In the genomic region with DNA sequence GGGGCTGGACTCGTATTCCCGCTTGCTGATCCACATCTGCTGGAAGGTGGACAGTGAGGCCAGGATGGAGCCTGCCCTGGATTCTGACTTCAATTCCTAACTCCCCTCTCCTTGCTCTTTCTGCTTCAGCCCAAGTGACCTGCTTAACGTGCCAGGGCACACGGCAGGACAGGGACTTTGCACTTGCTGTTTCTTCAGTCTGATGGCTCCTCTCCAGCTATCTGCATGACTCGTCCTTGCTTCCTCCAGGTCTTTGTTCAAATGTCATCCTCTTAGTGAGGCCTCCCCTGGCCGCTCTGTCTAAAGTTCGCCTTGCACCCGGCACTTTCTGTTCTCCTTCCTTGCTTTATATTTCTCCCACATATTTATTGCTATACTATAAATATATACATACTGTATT, we compare ENCODE assay signal across 2 cellular contexts.
TF ChIP-seq lines count a peak whose summit lies in the region.

No MANE protein-coding gene starts in this region.

TF ChIP-seq in HCT116, 20 proteins besides CTCF, POLR2A, EP300 and RAD21:
- TF ChIP-seq EGR1 (IDR thresholded peaks at IDR 0.05; ENCODE audit: low read depth) = no peak
- TF ChIP-seq, protein P1, sequence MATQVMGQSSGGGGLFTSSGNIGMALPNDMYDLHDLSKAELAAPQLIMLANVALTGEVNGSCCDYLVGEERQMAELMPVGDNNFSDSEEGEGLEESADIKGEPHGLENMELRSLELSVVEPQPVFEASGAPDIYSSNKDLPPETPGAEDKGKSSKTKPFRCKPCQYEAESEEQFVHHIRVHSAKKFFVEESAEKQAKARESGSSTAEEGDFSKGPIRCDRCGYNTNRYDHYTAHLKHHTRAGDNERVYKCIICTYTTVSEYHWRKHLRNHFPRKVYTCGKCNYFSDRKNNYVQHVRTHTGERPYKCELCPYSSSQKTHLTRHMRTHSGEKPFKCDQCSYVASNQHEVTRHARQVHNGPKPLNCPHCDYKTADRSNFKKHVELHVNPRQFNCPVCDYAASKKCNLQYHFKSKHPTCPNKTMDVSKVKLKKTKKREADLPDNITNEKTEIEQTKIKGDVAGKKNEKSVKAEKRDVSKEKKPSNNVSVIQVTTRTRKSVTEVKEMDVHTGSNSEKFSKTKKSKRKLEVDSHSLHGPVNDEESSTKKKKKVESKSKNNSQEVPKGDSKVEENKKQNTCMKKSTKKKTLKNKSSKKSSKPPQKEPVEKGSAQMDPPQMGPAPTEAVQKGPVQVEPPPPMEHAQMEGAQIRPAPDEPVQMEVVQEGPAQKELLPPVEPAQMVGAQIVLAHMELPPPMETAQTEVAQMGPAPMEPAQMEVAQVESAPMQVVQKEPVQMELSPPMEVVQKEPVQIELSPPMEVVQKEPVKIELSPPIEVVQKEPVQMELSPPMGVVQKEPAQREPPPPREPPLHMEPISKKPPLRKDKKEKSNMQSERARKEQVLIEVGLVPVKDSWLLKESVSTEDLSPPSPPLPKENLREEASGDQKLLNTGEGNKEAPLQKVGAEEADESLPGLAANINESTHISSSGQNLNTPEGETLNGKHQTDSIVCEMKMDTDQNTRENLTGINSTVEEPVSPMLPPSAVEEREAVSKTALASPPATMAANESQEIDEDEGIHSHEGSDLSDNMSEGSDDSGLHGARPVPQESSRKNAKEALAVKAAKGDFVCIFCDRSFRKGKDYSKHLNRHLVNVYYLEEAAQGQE (IDR thresholded peaks at IDR 0.05; ENCODE audit: low read depth) = no peak
- TF ChIP-seq ATF3 (IDR thresholded peaks at IDR 0.05) = no peak
- no peak for TF ChIP-seq YY1 (IDR thresholded peaks at IDR 0.05; ENCODE audit: extremely low read depth, insufficient replicate concordance, low read depth, low read length)
- no peak for TF ChIP-seq CEBPB (IDR thresholded peaks at IDR 0.05; ENCODE audit: low read depth)

TF ChIP-seq in H1, 55 proteins besides CTCF, POLR2A, EP300 and RAD21:
- no peak for TF ChIP-seq TEAD4 (IDR thresholded peaks at IDR 0.05; ENCODE audit: low read depth, low read length)
- TF ChIP-seq CBX5 (IDR thresholded peaks at IDR 0.05; ENCODE audit: low read depth, low read length) = no peak
- no peak for TF ChIP-seq TBP (IDR thresholded peaks at IDR 0.05; ENCODE audit: low read depth, low read length)
- no peak for TF ChIP-seq SP1 (IDR thresholded peaks at IDR 0.05; ENCODE audit: low read depth, low read length)
- no peak for TF ChIP-seq SAP30 (IDR thresholded peaks at IDR 0.05; ENCODE audit: insufficient read depth, insufficient replicate concordance, low read length)
- TF ChIP-seq HDAC2 (IDR thresholded peaks at IDR 0.05; ENCODE audit: borderline replicate concordance in 1 of 2, low read depth in 2 of 2, low read length in 2 of 2) = no peak
- TF ChIP-seq BCL11A (IDR thresholded peaks at IDR 0.05; ENCODE audit: low read depth in 2 of 2, low read length in 2 of 2) = no peak
- no peak for TF ChIP-seq CEBPB (IDR thresholded peaks at IDR 0.05; ENCODE audit: low read depth, low read length)
- no peak for TF ChIP-seq SP4 (IDR thresholded peaks at IDR 0.05; ENCODE audit: low read length)
- no peak for TF ChIP-seq SP2 (IDR thresholded peaks at IDR 0.05; ENCODE audit: low read length)
- no peak for TF ChIP-seq YY1 (IDR thresholded peaks at IDR 0.05; ENCODE audit: low read depth, low read length)
- TF ChIP-seq BRCA1 (IDR thresholded peaks at IDR 0.05; ENCODE audit: low read depth, low read length) = no peak
- no peak for TF ChIP-seq E2F6 (IDR thresholded peaks at IDR 0.05)
- TF ChIP-seq TCF12 (IDR thresholded peaks at IDR 0.05; ENCODE audit: low read depth, low read length) = no peak
- no peak for TF ChIP-seq POLR2AphosphoS5 (IDR thresholded peaks at IDR 0.05; ENCODE audit: low read depth, low read length)
- no peak for TF ChIP-seq ATF3 (IDR thresholded peaks at IDR 0.05; ENCODE audit: insufficient read depth, low read depth, low read length)
- no peak for TF ChIP-seq ASH2L (IDR thresholded peaks at IDR 0.05; ENCODE audit: low read length)
- TF ChIP-seq, protein P2, sequence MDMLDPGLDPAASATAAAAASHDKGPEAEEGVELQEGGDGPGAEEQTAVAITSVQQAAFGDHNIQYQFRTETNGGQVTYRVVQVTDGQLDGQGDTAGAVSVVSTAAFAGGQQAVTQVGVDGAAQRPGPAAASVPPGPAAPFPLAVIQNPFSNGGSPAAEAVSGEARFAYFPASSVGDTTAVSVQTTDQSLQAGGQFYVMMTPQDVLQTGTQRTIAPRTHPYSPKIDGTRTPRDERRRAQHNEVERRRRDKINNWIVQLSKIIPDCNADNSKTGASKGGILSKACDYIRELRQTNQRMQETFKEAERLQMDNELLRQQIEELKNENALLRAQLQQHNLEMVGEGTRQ (IDR thresholded peaks at IDR 0.05; ENCODE audit: low read length) = no peak
- TF ChIP-seq CHD1 (IDR thresholded peaks at IDR 0.05; ENCODE audit: low read depth, low read length) = no peak
TF ChIP-seq in H1: peak in this region for 0.
